21 cellular contexts compared by ENCODE assay signal in the genomic region with DNA sequence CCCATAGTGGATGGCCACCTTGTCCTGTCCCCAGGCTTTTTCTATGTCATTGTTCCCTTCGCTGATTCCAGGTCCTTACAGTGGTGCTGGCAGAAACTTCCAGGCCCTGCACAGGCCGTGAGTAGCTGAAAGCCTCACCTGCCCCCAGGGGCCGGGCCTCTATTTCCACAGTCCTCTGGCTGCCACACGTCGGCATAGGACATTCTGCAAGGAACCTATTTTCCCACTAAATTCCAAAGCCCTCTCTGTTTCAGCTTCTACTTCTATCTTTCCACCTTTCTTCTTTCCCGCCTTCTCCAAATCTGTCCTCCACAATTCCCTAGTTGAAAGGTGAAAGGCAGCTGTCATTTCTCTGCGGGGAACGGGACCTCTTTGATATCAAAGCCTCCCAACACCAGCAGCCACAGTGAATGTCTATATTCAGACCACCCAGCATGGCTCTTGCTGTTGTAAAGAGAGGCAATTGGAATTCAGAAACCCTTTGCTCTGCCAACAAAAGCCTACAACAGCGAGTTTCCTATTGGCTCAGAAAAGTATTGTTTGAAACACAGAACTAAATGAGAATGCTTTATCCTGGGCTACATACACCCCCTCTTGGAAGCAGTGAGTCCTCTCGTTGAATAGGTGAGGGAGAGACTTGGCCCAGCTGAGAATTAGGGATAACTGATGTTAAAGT.
A peak's percentile ranks its signal among the peaks of the same experiment; 100 is the strongest.
DNase-seq lines count a peak whose midpoint lies in the region; ATAC-seq lines count a peak whose summit lies in the region.
"Had no signal": no experiment of that assay in that cellular context is flagged by ENCODE, and none has a peak within 500 bp of the region (broad histone marks: within the 10 kb centered on the region; RNA-seq: fewer than 3 reads in every experiment).

No MANE protein-coding gene starts in this region.

- H2BK15ac ChIP-seq in neuronal stem cell (ENCODE audit: low read length): no peak overlapping the region

- H3K27ac ChIP-seq in SK-N-MC (0 out of 2 replicates have a peak overlapping the region, but pooled peaks have one; percentile 21), neuronal stem cell (replicated peaks; ENCODE audit: low read length) (no peak overlapping the region)
- H3K27ac ChIP-seq: C4-2B, SJSA1 had no signal

- H3K9ac ChIP-seq in SK-N-MC (ENCODE audit: insufficient read length) (no peak overlapping the region), neuronal stem cell (ENCODE audit: low read depth, low read length, poor library complexity) (no peak overlapping the region)

- H2BK120ac ChIP-seq in neuronal stem cell (ENCODE audit: low read depth, low read length): no peak overlapping the region

- H3K36me3 ChIP-seq in H7 (replicated peaks; ENCODE audit: control insufficient read depth, insufficient read depth, low read length) (no peaks in the 10 kb centered on the region), SK-N-MC (ENCODE audit: insufficient read depth, low read length) (no peaks in the 10 kb centered on the region), neuronal stem cell (replicated peaks in 1 of 2; ENCODE audit: control insufficient read depth in 2 of 2, insufficient read depth in 2 of 2, low read length in 2 of 2) (no peaks in the 10 kb centered on the region)
- H3K36me3 ChIP-seq: SJSA1 had no signal

- H2AFZ ChIP-seq in neuronal stem cell (ENCODE audit: low read length): peak overlapping the region; percentile 5

- H3K79me1 ChIP-seq in neuronal stem cell (ENCODE audit: low read depth, low read length): no peaks in the 10 kb centered on the region

- H2AK5ac ChIP-seq in neuronal stem cell (ENCODE audit: low read depth, low read length): no peak overlapping the region

- peaks cover 6 to 11% of the 10 kb centered on the region in 2 donors for H3K4me1 ChIP-seq in neuronal stem cell (ENCODE audit: control insufficient read depth in 2 of 2, insufficient read depth in 1 of 2, low read depth in 1 of 2, low read length in 2 of 2)
- H3K4me1 ChIP-seq: SJSA1 had no signal

- no peak overlapping the region for H3K23ac ChIP-seq in neuronal stem cell (ENCODE audit: low read depth, low read length, poor library complexity)

- H3K4ac ChIP-seq in neuronal stem cell (ENCODE audit: low read length): no peak overlapping the region

- H3K9me3 ChIP-seq in SK-N-MC (ENCODE audit: low read depth, low read length) (no peaks in the 10 kb centered on the region), neuronal stem cell (replicated peaks in 1 of 2; ENCODE audit: control insufficient read depth in 2 of 2, insufficient read depth in 1 of 2, low read depth in 1 of 2, low read length in 2 of 2) (no peaks in the 10 kb centered on the region)
- H3K9me3 ChIP-seq: SJSA1 had no signal

- no peaks in the 10 kb centered on the region for H3K9me3 Mint-ChIP-seq in stimulated activated effector memory CD8-positive, alpha-beta T cell treated with anti-CD3 and anti-CD28 coated beads, Interleukin-12 subunit alpha, Interleukin-12 subunit beta, amount 100 ng/mL, for 72 hours

- ATAC-seq in stimulated activated effector memory CD8-positive, alpha-beta T cell treated with anti-CD3 and anti-CD28 coated beads, Interleukin-12 subunit alpha, Interleukin-12 subunit beta, amount 100 ng/mL, for 72 hours: no peak
- ATAC-seq in GM19023 (IDR thresholded peaks at IDR 0.05; ENCODE audit: unreplicated experiment): no peak
- ATAC-seq: Right ventricle myocardium inferior had no signal

- H3K4me2 ChIP-seq in neuronal stem cell (ENCODE audit: insufficient read depth, low read length, poor library complexity, severe bottlenecking): no peak overlapping the region

- H3K36me3 Mint-ChIP-seq in stimulated activated effector memory CD8-positive, alpha-beta T cell treated with anti-CD3 and anti-CD28 coated beads, Interleukin-12 subunit alpha, Interleukin-12 subunit beta, amount 100 ng/mL, for 72 hours: no peaks in the 10 kb centered on the region
- H3K36me3 Mint-ChIP-seq: CD8-positive, alpha-beta memory T cell had no signal

- no peak overlapping the region for H4K8ac ChIP-seq in neuronal stem cell (ENCODE audit: low read depth, low read length)

- no peak overlapping the region for H3K27ac Mint-ChIP-seq in stimulated activated effector memory CD8-positive, alpha-beta T cell treated with anti-CD3 and anti-CD28 coated beads, Interleukin-12 subunit alpha, Interleukin-12 subunit beta, amount 100 ng/mL, for 72 hours

- H4K91ac ChIP-seq in neuronal stem cell (ENCODE audit: low read depth, low read length, poor library complexity): no peak overlapping the region

- no peaks in the 10 kb centered on the region for H3K4me1 Mint-ChIP-seq in stimulated activated effector memory CD8-positive, alpha-beta T cell treated with anti-CD3 and anti-CD28 coated beads, Interleukin-12 subunit alpha, Interleukin-12 subunit beta, amount 100 ng/mL, for 72 hours
- H3K4me1 Mint-ChIP-seq: CD8-positive, alpha-beta memory T cell had no signal

- DNase-seq in H7: peak; percentile 72
- no peak for DNase-seq in SK-N-MC (ENCODE audit: low read depth, low spot score)
- peak; percentile 71 for DNase-seq in iPS DF 19.7 (ENCODE audit: low read depth, low spot score)
- DNase-seq in neuronal stem cell (ENCODE audit: low spot score): peak; percentile 62
- no peak for DNase-seq in stimulated activated effector memory CD8-positive, alpha-beta T cell treated with anti-CD3 and anti-CD28 coated beads, Interleukin-12 subunit alpha, Interleukin-12 subunit beta, amount 100 ng/mL, for 72 hours (ENCODE audit: low spot score in 2 of 2)
- DNase-seq in NOMO-1 treated with dmso at 0.1 percent for 144 hours (lab: John Stamatoyannopoulos, UW; ENCODE audit: unreplicated experiment): no peak
- no peak for DNase-seq in DMS79 treated with DMSO at 0.1 percent for 48 hours (lab: John Stamatoyannopoulos, UW)
- DNase-seq: Calu3; CD8-positive, alpha-beta memory T cell; GF-D8; HCEC 1CT; Kasumi-1; NCI-H1694; NCI-H2081; NCI-H2171; NCI-H446; NCI-H526 had no signal

- no peak overlapping the region for H3K18ac ChIP-seq in neuronal stem cell (ENCODE audit: low read length)

- H3K4me3 ChIP-seq in H7 (ENCODE audit: insufficient read depth, low read depth, low read length) (no peak overlapping the region), SK-N-MC (no peak overlapping the region), neuronal stem cell (ENCODE audit: low read length in 2 of 2) (no peak overlapping the region)
- H3K4me3 ChIP-seq: SJSA1 had no signal

- H2BK5ac ChIP-seq in neuronal stem cell (ENCODE audit: low read length): no peak overlapping the region

- H2BK12ac ChIP-seq in neuronal stem cell (ENCODE audit: low read length): no peak overlapping the region

- no peak overlapping the region for H3K14ac ChIP-seq in neuronal stem cell (ENCODE audit: low read length)

- no CpG with 5 or more reads among the region's 10 CpGs for WGBS in neuronal stem cell (ENCODE audit: extremely low coverage in 2 of 2, insufficient read length in 2 of 2, insufficient replicate concordance in 1 of 2), 2 donors

- H3K27me3 ChIP-seq in H7 (ENCODE audit: control insufficient read depth, insufficient read depth, low read length) (no peaks in the 10 kb centered on the region), neuronal stem cell (ENCODE audit: control insufficient read depth in 3 of 3, insufficient read depth in 3 of 3, low read depth in 1 of 3, low read length in 3 of 3) (no peaks in the 10 kb centered on the region)
- H3K27me3 ChIP-seq: SJSA1 had no signal

- H3K4me3 Mint-ChIP-seq in stimulated activated effector memory CD8-positive, alpha-beta T cell treated with anti-CD3 and anti-CD28 coated beads, Interleukin-12 subunit alpha, Interleukin-12 subunit beta, amount 100 ng/mL, for 72 hours: no peak overlapping the region
- H3K4me3 Mint-ChIP-seq: CD8-positive, alpha-beta memory T cell had no signal

Comparison
In these comparisons a context has a peak if more than half of its experiments do, and no peak if none do; other contexts are left out.
1. DNase-seq: peak in H7 (single experiment), iPS DF 19.7 (single experiment) and neuronal stem cell (single experiment); none in SK-N-MC (single experiment), stimulated activated effector memory CD8-positive, alpha-beta T cell treated with anti-CD3 and anti-CD28 coated beads, Interleukin-12 subunit alpha, Interleukin-12 subunit beta, amount 100 ng/mL, for 72 hours (0 of 2), NOMO-1 treated with dmso at 0.1 percent for 144 hours (single experiment) and DMS79 treated with DMSO at 0.1 percent for 48 hours (single experiment).